Comparison of ENCODE assay signal across 1 cellular context in genomic region chr2:96963316-96963715, GRCh38.
TF ChIP-seq lines count a peak whose summit lies in the region.

No MANE protein-coding gene starts in this region.

TF ChIP-seq in GM12878, 131 proteins besides CTCF, POLR2A, EP300 and RAD21:
- TF ChIP-seq FOXM1 (IDR thresholded peaks at IDR 0.05; ENCODE audit: low read depth, low read length) (no peak), RELB (IDR thresholded peaks at IDR 0.05; ENCODE audit: low read depth) (no peak), KDM1A (IDR thresholded peaks at IDR 0.05; ENCODE audit: borderline replicate concordance) (no peak), MTA3 (IDR thresholded peaks at IDR 0.05; ENCODE audit: borderline replicate concordance, low read length) (no peak), PAX5 (IDR thresholded peaks at IDR 0.05; ENCODE audit: borderline replicate concordance, low read depth, low read length) (peak; percentile 50; the same call in 1 of the 2 replicates), POLR2AphosphoS5 (IDR thresholded peaks at IDR 0.05; ENCODE audit: low read length) (no peak)
